ENCODE assay signal across 1 cellular context in the genomic region with DNA sequence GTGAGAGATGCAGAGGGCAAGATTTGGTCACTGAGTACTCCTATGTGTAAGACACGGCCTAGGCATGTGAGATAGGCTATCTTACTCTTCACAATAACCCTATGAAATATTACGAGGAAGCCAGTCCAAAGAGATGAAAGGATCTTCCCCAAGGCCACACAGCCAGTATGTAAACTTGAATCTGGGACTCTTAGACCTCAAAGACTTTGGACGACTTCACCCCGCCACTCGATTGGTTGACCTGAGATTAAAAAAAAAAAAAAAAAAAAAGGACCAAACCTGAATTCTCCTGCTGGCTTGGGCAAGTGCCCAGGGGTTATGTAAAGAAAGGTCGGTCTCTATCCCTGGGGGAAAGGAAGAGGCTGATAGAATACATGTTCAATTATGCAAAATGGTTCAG.
TF ChIP-seq lines count a peak whose summit lies in the region.

No MANE protein-coding gene starts in this region.

TF ChIP-seq in HepG2, 621 proteins besides CTCF, POLR2A, EP300 and RAD21 (continued from another document and continues in another):
- TF ChIP-seq, protein P1, sequence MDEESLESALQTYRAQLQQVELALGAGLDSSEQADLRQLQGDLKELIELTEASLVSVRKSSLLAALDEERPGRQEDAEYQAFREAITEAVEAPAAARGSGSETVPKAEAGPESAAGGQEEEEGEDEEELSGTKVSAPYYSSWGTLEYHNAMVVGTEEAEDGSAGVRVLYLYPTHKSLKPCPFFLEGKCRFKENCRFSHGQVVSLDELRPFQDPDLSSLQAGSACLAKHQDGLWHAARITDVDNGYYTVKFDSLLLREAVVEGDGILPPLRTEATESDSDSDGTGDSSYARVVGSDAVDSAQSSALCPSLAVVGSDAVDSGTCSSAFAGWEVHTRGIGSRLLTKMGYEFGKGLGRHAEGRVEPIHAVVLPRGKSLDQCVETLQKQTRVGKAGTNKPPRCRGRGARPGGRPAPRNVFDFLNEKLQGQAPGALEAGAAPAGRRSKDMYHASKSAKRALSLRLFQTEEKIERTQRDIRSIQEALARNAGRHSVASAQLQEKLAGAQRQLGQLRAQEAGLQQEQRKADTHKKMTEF (CRISPR knock-in tag; IDR thresholded peaks at IDR 0.05): 0 out of 2 replicates have a peak, but pooled peaks have one; percentile 39
- no peak for TF ChIP-seq ZNF550 (CRISPR knock-in tag; IDR thresholded peaks at IDR 0.05; ENCODE audit: borderline replicate concordance)
- TF ChIP-seq KAT8 (CRISPR knock-in tag; IDR thresholded peaks at IDR 0.05): no peak
- no peak for TF ChIP-seq ZMYM3 (CRISPR knock-in tag; IDR thresholded peaks at IDR 0.05)
- TF ChIP-seq ZNF232 (CRISPR knock-in tag; IDR thresholded peaks at IDR 0.05; ENCODE audit: borderline replicate concordance): no peak
- no peak for TF ChIP-seq ESRRA (CRISPR knock-in tag; IDR thresholded peaks at IDR 0.05; ENCODE audit: low read depth)
- TF ChIP-seq IRF2 (CRISPR knock-in tag; IDR thresholded peaks at IDR 0.05): no peak
- TF ChIP-seq SMAD9 (CRISPR knock-in tag; IDR thresholded peaks at IDR 0.05): no peak
- TF ChIP-seq SNRNP70 (IDR thresholded peaks at IDR 0.05; ENCODE audit: low read depth, low read length): no peak
- TF ChIP-seq MED13 (CRISPR knock-in tag; IDR thresholded peaks at IDR 0.05): 0 out of 2 replicates have a peak, but pooled peaks have one; percentile 18
- peak; percentile 35; the same call in 1 of the 2 replicates for TF ChIP-seq NFYC (CRISPR knock-in tag; IDR thresholded peaks at IDR 0.05)
- TF ChIP-seq RBFOX2 (IDR thresholded peaks at IDR 0.05; ENCODE audit: low read depth, low read length): no peak
- no peak for TF ChIP-seq EED (CRISPR knock-in tag; IDR thresholded peaks at IDR 0.05)
- 0 out of 2 replicates have a peak, but pooled peaks have one; percentile 32 for TF ChIP-seq NR2C2 (CRISPR knock-in tag; IDR thresholded peaks at IDR 0.05; ENCODE audit: borderline replicate concordance)
- no peak for TF ChIP-seq PAX8 (CRISPR knock-in tag; IDR thresholded peaks at IDR 0.05; ENCODE audit: borderline replicate concordance)
- TF ChIP-seq ATAD3A (CRISPR knock-in tag; IDR thresholded peaks at IDR 0.05): no peak
- TF ChIP-seq, protein P2, sequence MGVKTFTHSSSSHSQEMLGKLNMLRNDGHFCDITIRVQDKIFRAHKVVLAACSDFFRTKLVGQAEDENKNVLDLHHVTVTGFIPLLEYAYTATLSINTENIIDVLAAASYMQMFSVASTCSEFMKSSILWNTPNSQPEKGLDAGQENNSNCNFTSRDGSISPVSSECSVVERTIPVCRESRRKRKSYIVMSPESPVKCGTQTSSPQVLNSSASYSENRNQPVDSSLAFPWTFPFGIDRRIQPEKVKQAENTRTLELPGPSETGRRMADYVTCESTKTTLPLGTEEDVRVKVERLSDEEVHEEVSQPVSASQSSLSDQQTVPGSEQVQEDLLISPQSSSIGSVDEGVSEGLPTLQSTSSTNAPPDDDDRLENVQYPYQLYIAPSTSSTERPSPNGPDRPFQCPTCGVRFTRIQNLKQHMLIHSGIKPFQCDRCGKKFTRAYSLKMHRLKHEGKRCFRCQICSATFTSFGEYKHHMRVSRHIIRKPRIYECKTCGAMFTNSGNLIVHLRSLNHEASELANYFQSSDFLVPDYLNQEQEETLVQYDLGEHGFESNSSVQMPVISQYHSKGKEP (CRISPR knock-in tag; IDR thresholded peaks at IDR 0.05): no peak
- no peak for TF ChIP-seq ZNF749 (CRISPR knock-in tag; IDR thresholded peaks at IDR 0.05; ENCODE audit: borderline replicate concordance)
- TF ChIP-seq ZNF10 (CRISPR knock-in tag; IDR thresholded peaks at IDR 0.05; ENCODE audit: borderline replicate concordance, low read depth): no peak
- TF ChIP-seq DR1 (CRISPR knock-in tag; IDR thresholded peaks at IDR 0.05): no peak
- TF ChIP-seq ZNF430 (CRISPR knock-in tag; IDR thresholded peaks at IDR 0.05): no peak
- no peak for TF ChIP-seq YEATS2 (CRISPR knock-in tag; IDR thresholded peaks at IDR 0.05; ENCODE audit: borderline replicate concordance)
- TF ChIP-seq MED1 (CRISPR knock-in tag; IDR thresholded peaks at IDR 0.05): peak; percentile 50
- TF ChIP-seq ETV5 (CRISPR knock-in tag; IDR thresholded peaks at IDR 0.05; ENCODE audit: borderline replicate concordance): no peak
- TF ChIP-seq, protein P3, sequence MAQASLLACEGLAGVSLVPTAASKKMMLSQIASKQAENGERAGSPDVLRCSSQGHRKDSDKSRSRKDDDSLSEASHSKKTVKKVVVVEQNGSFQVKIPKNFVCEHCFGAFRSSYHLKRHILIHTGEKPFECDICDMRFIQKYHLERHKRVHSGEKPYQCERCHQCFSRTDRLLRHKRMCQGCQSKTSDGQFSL (CRISPR knock-in tag; IDR thresholded peaks at IDR 0.05): no peak
- no peak for TF ChIP-seq SRSF1 (optimal IDR thresholded peaks at IDR 0.05; ENCODE audit: low read depth, low read length)
- TF ChIP-seq ZNF776 (CRISPR knock-in tag; IDR thresholded peaks at IDR 0.05): no peak
- no peak for TF ChIP-seq ZBTB21 (CRISPR knock-in tag; IDR thresholded peaks at IDR 0.05)
- no peak for TF ChIP-seq HMGA1 (CRISPR knock-in tag; conservative IDR thresholded peaks at IDR 0.05)
- TF ChIP-seq, protein P4, sequence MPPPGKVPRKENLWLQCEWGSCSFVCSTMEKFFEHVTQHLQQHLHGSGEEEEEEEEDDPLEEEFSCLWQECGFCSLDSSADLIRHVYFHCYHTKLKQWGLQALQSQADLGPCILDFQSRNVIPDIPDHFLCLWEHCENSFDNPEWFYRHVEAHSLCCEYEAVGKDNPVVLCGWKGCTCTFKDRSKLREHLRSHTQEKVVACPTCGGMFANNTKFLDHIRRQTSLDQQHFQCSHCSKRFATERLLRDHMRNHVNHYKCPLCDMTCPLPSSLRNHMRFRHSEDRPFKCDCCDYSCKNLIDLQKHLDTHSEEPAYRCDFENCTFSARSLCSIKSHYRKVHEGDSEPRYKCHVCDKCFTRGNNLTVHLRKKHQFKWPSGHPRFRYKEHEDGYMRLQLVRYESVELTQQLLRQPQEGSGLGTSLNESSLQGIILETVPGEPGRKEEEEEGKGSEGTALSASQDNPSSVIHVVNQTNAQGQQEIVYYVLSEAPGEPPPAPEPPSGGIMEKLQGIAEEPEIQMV (CRISPR knock-in tag; IDR thresholded peaks at IDR 0.05; ENCODE audit: low read depth): no peak
- peak; percentile 43; the same call in 1 of the 2 replicates for TF ChIP-seq PHF21A (CRISPR knock-in tag; IDR thresholded peaks at IDR 0.05)
- TF ChIP-seq, protein P5, sequence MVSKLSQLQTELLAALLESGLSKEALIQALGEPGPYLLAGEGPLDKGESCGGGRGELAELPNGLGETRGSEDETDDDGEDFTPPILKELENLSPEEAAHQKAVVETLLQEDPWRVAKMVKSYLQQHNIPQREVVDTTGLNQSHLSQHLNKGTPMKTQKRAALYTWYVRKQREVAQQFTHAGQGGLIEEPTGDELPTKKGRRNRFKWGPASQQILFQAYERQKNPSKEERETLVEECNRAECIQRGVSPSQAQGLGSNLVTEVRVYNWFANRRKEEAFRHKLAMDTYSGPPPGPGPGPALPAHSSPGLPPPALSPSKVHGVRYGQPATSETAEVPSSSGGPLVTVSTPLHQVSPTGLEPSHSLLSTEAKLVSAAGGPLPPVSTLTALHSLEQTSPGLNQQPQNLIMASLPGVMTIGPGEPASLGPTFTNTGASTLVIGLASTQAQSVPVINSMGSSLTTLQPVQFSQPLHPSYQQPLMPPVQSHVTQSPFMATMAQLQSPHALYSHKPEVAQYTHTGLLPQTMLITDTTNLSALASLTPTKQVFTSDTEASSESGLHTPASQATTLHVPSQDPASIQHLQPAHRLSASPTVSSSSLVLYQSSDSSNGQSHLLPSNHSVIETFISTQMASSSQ (IDR thresholded peaks at IDR 0.05; ENCODE audit: low read depth): no peak
- TF ChIP-seq, protein P5 (CRISPR knock-in tag; IDR thresholded peaks at IDR 0.05; ENCODE audit: borderline replicate concordance): peak; percentile 27; the same call in 1 of the 2 replicates
- TF ChIP-seq KLF16 (CRISPR knock-in tag; IDR thresholded peaks at IDR 0.05): no peak
- TF ChIP-seq HOXA9 (CRISPR knock-in tag; IDR thresholded peaks at IDR 0.05; ENCODE audit: borderline replicate concordance): no peak
- peak; percentile 47; the same call in 1 of the 2 replicates for TF ChIP-seq NR2F2 (IDR thresholded peaks at IDR 0.05; ENCODE audit: borderline replicate concordance, low read depth)
- TF ChIP-seq, protein P6, sequence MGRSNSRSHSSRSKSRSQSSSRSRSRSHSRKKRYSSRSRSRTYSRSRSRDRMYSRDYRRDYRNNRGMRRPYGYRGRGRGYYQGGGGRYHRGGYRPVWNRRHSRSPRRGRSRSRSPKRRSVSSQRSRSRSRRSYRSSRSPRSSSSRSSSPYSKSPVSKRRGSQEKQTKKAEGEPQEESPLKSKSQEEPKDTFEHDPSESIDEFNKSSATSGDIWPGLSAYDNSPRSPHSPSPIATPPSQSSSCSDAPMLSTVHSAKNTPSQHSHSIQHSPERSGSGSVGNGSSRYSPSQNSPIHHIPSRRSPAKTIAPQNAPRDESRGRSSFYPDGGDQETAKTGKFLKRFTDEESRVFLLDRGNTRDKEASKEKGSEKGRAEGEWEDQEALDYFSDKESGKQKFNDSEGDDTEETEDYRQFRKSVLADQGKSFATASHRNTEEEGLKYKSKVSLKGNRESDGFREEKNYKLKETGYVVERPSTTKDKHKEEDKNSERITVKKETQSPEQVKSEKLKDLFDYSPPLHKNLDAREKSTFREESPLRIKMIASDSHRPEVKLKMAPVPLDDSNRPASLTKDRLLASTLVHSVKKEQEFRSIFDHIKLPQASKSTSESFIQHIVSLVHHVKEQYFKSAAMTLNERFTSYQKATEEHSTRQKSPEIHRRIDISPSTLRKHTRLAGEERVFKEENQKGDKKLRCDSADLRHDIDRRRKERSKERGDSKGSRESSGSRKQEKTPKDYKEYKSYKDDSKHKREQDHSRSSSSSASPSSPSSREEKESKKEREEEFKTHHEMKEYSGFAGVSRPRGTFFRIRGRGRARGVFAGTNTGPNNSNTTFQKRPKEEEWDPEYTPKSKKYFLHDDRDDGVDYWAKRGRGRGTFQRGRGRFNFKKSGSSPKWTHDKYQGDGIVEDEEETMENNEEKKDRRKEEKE (IDR thresholded peaks at IDR 0.05): no peak
- peak; percentile 70 for TF ChIP-seq TCF7 (IDR thresholded peaks at IDR 0.05; ENCODE audit: low read depth)
- TF ChIP-seq ARNT2 (CRISPR knock-in tag; IDR thresholded peaks at IDR 0.05; ENCODE audit: low read depth): no peak
- no peak for TF ChIP-seq ZNF615 (CRISPR knock-in tag; IDR thresholded peaks at IDR 0.05; ENCODE audit: borderline replicate concordance)
- no peak for TF ChIP-seq NFIB (CRISPR knock-in tag; IDR thresholded peaks at IDR 0.05; ENCODE audit: borderline replicate concordance)
- no peak for TF ChIP-seq ZBTB42 (CRISPR knock-in tag; IDR thresholded peaks at IDR 0.05)
- no peak for TF ChIP-seq ZNF792 (CRISPR knock-in tag; IDR thresholded peaks at IDR 0.05)
- TF ChIP-seq HNRNPH1 (optimal IDR thresholded peaks at IDR 0.05; ENCODE audit: low read depth, low read length): no peak
- TF ChIP-seq ZFX (CRISPR knock-in tag; IDR thresholded peaks at IDR 0.05; ENCODE audit: low read depth): no peak
- TF ChIP-seq, protein P7, sequence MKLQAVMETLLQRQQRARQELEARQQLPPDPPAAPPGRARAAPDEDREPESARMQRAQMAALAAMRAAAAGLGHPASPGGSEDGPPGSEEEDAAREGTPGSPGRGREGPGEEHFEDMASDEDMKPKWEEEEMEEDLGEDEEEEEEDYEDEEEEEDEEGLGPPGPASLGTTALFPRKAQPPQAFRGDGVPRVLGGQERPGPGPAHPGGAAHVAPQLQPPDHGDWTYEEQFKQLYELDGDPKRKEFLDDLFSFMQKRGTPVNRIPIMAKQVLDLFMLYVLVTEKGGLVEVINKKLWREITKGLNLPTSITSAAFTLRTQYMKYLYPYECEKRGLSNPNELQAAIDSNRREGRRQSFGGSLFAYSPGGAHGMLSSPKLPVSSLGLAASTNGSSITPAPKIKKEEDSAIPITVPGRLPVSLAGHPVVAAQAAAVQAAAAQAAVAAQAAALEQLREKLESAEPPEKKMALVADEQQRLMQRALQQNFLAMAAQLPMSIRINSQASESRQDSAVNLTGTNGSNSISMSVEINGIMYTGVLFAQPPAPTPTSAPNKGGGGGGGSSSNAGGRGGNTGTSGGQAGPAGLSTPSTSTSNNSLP (IDR thresholded peaks at IDR 0.05; ENCODE audit: low read depth, low read length): peak; percentile 27; the same call in 1 of the 2 replicates
- TF ChIP-seq RORA (CRISPR knock-in tag; IDR thresholded peaks at IDR 0.05): no peak
- TF ChIP-seq DPF2 (CRISPR knock-in tag; IDR thresholded peaks at IDR 0.05; ENCODE audit: borderline replicate concordance, low read depth): no peak
- TF ChIP-seq ZNF782 (CRISPR knock-in tag; IDR thresholded peaks at IDR 0.05; ENCODE audit: borderline replicate concordance): no peak
- TF ChIP-seq CEBPB (IDR thresholded peaks at IDR 0.05; ENCODE audit: borderline replicate concordance, low read depth, low read length): no peak
- TF ChIP-seq SRF (IDR thresholded peaks at IDR 0.05; ENCODE audit: low read depth, low read length): no peak
- TF ChIP-seq NBN (conservative IDR thresholded peaks at IDR 0.05): no peak
- TF ChIP-seq, protein P8, sequence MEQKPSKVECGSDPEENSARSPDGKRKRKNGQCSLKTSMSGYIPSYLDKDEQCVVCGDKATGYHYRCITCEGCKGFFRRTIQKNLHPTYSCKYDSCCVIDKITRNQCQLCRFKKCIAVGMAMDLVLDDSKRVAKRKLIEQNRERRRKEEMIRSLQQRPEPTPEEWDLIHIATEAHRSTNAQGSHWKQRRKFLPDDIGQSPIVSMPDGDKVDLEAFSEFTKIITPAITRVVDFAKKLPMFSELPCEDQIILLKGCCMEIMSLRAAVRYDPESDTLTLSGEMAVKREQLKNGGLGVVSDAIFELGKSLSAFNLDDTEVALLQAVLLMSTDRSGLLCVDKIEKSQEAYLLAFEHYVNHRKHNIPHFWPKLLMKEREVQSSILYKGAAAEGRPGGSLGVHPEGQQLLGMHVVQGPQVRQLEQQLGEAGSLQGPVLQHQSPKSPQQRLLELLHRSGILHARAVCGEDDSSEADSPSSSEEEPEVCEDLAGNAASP (CRISPR knock-in tag; IDR thresholded peaks at IDR 0.05; ENCODE audit: borderline replicate concordance): 0 out of 2 replicates have a peak, but pooled peaks have one; percentile 23
